27 cellular contexts compared by ENCODE assay signal in genomic region chr7:68217426-68217825, GRCh38.
A peak's percentile ranks its signal among the peaks of the same experiment; 100 is the strongest.
DNase-seq lines count a peak whose midpoint lies in the region; ATAC-seq, FAIRE-seq and TF ChIP-seq lines count a peak whose summit lies in the region.
"Had no signal": no experiment of that assay in that cellular context is flagged by ENCODE, and none has a peak within 500 bp of the region (broad histone marks: within the 10 kb centered on the region; RNA-seq: fewer than 3 reads in every experiment).

No MANE protein-coding gene starts in this region.

- H3K79me2 ChIP-seq in mammary epithelial cell (ENCODE audit: insufficient read depth, low read length): no peaks in the 10 kb centered on the region

- dilution Hi-C loops in mammary epithelial cell (cut with HindIII; ENCODE audit: low sequenced_read_pairs): no loop called here

- 85 to 100% methylated on average over 1 to 2 of the region's 2 CpGs for WGBS in endodermal cell (ENCODE audit: insufficient coverage in 1 of 2, insufficient read length in 1 of 2), 2 experiments
- WGBS in mammary epithelial cell (ENCODE audit: low coverage, missing lambda C conversion rate): 38% methylated on average over 2 of the region's 2 CpGs

- no peak overlapping the region for H3K9ac ChIP-seq in endodermal cell (ENCODE audit: extremely low read depth, low read length, poor library complexity, severe bottlenecking)
- no peak overlapping the region for H3K9ac ChIP-seq in mammary epithelial cell (ENCODE audit: insufficient read depth, low read length)
- H3K9ac ChIP-seq: BLaER1 had no signal

- in situ Hi-C loops in mammary epithelial cell (cut with MboI; ENCODE audit: low sequenced_read_pairs in 2 of 2): no loop called here

- intact Hi-C loops in mammary epithelial cell (cut with micrococcal nuclease): no loop called here

- no peak overlapping the region for H2AFZ ChIP-seq in mammary epithelial cell (ENCODE audit: low read depth, low read length)

- H3K27ac ChIP-seq in endodermal cell (ENCODE audit: low read depth, low read length) (no peak overlapping the region), mammary epithelial cell (ENCODE audit: insufficient read depth, low read depth, low read length) (no peak overlapping the region)
- H3K27ac ChIP-seq in effector memory CD4-positive, alpha-beta T cell (ENCODE audit: insufficient read depth, low read length, poor library complexity, severe bottlenecking): no peak overlapping the region
- H3K27ac ChIP-seq: BLaER1 had no signal

- H3K27ac Mint-ChIP-seq in endodermal cell: no peak overlapping the region
- H3K27ac Mint-ChIP-seq: CD14-positive monocyte; CD4-positive, alpha-beta memory T cell; CD4-positive, CD25-positive, alpha-beta regulatory T cell; CD8-positive, alpha-beta memory T cell had no signal

- H3K4me3 ChIP-seq in endodermal cell (ENCODE audit: low read length) (peak overlapping the region; percentile 70), mammary epithelial cell (replicated peaks in 1 of 3; ENCODE audit: insufficient read depth in 1 of 3, low read depth in 2 of 3, low read length in 3 of 3) (no peak overlapping the region)
- H3K4me3 ChIP-seq in effector memory CD4-positive, alpha-beta T cell (ENCODE audit: insufficient read depth, low read depth, low read length, poor library complexity, severe bottlenecking): no peak overlapping the region
- H3K4me3 ChIP-seq: BLaER1, GM12878 had no signal

- H3K4me1 ChIP-seq in endodermal cell (ENCODE audit: control insufficient read depth, insufficient read depth, low read length): no peaks in the 10 kb centered on the region
- no peaks in the 10 kb centered on the region for H3K4me1 ChIP-seq in mammary epithelial cell (ENCODE audit: insufficient read depth, low read length)
- no peaks in the 10 kb centered on the region for H3K4me1 ChIP-seq in effector memory CD4-positive, alpha-beta T cell (ENCODE audit: control insufficient read depth, insufficient read depth, low read length, poor library complexity, severe bottlenecking)
- H3K4me1 ChIP-seq: BE2C, BLaER1 had no signal

- H3K4me3 Mint-ChIP-seq in endodermal cell: no peak overlapping the region
- H3K4me3 Mint-ChIP-seq: CD14-positive monocyte; CD4-positive, alpha-beta memory T cell; CD4-positive, CD25-positive, alpha-beta regulatory T cell; CD8-positive, alpha-beta memory T cell had no signal

- no peaks in the 10 kb centered on the region for H4K20me1 ChIP-seq in mammary epithelial cell (ENCODE audit: insufficient read depth, low read length)
- H4K20me1 ChIP-seq: BLaER1 had no signal

- H3K4me1 Mint-ChIP-seq in endodermal cell: no peaks in the 10 kb centered on the region
- H3K4me1 Mint-ChIP-seq: CD14-positive monocyte; CD4-positive, alpha-beta memory T cell; CD4-positive, CD25-positive, alpha-beta regulatory T cell; CD8-positive, alpha-beta memory T cell had no signal

- no peaks in the 10 kb centered on the region for H3K36me3 ChIP-seq in endodermal cell (ENCODE audit: control insufficient read depth, insufficient read depth, low read length)
- no peaks in the 10 kb centered on the region for H3K36me3 ChIP-seq in mammary epithelial cell (ENCODE audit: insufficient read depth, low read length)
- H3K36me3 ChIP-seq in effector memory CD4-positive, alpha-beta T cell (ENCODE audit: control insufficient read depth, insufficient read depth, low read length): no peaks in the 10 kb centered on the region
- H3K36me3 ChIP-seq: BE2C, BLaER1 had no signal

- BruUV-seq in mammary epithelial cell (replicated peaks; lab: Mats Ljungman, UMichigan): no TSS peak

- DNase-seq in endodermal cell (no peak), kidney tubule cell (ENCODE audit: low spot score) (peak; percentile 58), urothelium cell line (ENCODE audit: low spot score) (no peak), mammary epithelial cell (no peak)
- DNase-seq in effector memory CD4-positive, alpha-beta T cell: no peak
- DNase-seq: 8988T; ACHN; BE2C; C1 segment of cervical spinal cord; CD4-positive, alpha-beta memory T cell; CD4-positive, CD25-positive, alpha-beta regulatory T cell; CD8-positive, alpha-beta memory T cell; COR-L47; DMS 273 treated with DMSO at 0.1 percent for 48 hours; DMS153; DMS53; DMS79; DND-41; EL; GDM1 had no signal

- H3K27me3 Mint-ChIP-seq in endodermal cell (ENCODE audit: insufficient read depth): no peaks in the 10 kb centered on the region
- H3K27me3 Mint-ChIP-seq: CD4-positive, alpha-beta memory T cell; CD4-positive, CD25-positive, alpha-beta regulatory T cell; CD8-positive, alpha-beta memory T cell had no signal

- H3K9me3 Mint-ChIP-seq in endodermal cell: peaks cover 17% of the 10 kb centered on the region

- H3K36me3 Mint-ChIP-seq in endodermal cell (ENCODE audit: low read depth): peaks cover 7% of the 10 kb centered on the region
- H3K36me3 Mint-ChIP-seq: CD14-positive monocyte; CD4-positive, alpha-beta memory T cell; CD4-positive, CD25-positive, alpha-beta regulatory T cell; CD8-positive, alpha-beta memory T cell had no signal

- FAIRE-seq in urothelium cell line (lab: Jason Lieb, UNC): peak; percentile 46
- FAIRE-seq: A204.1, GM12878, GM12892, GM18507 had no signal

- no peak for ATAC-seq in HG03469 (IDR thresholded peaks at IDR 0.05; ENCODE audit: unreplicated experiment)
- ATAC-seq: GM12878 had no signal

- H3K4me2 ChIP-seq in mammary epithelial cell (ENCODE audit: insufficient read depth, low read depth, low read length): no peak overlapping the region
- H3K4me2 ChIP-seq: BLaER1 had no signal

- CTCF ChIA-PET in mammary epithelial cell (lab: Charles Lee; ENCODE audit: low non-redundant PET): no interaction called here

- peaks cover 29% of the 10 kb centered on the region for H3K9me3 ChIP-seq in endodermal cell (ENCODE audit: control insufficient read depth, low read length)
- H3K9me3 ChIP-seq in mammary epithelial cell (replicated peaks; ENCODE audit: insufficient read depth, low read length): peaks cover 20% of the 10 kb centered on the region
- no peaks in the 10 kb centered on the region for H3K9me3 ChIP-seq in effector memory CD4-positive, alpha-beta T cell (ENCODE audit: control insufficient read depth, low read length)
- H3K9me3 ChIP-seq: BE2C, BLaER1 had no signal

- TF ChIP-seq CTCF in endodermal cell (conservative IDR thresholded peaks at IDR 0.05) (no peak), mammary epithelial cell (conservative IDR thresholded peaks at IDR 0.05 in 1 of 2, IDR thresholded peaks at IDR 0.05 in 1 of 2; ENCODE audit: extremely low read depth in 1 of 2, insufficient read depth in 1 of 2, low read depth in 1 of 2, low read length in 2 of 2) (no peak)

- H3K27me3 ChIP-seq in endodermal cell (ENCODE audit: control insufficient read depth, insufficient read depth, low read length, poor library complexity, severe bottlenecking): no peaks in the 10 kb centered on the region
- no peaks in the 10 kb centered on the region for H3K27me3 ChIP-seq in mammary epithelial cell (ENCODE audit: insufficient read depth, low read length)
- no peaks in the 10 kb centered on the region for H3K27me3 ChIP-seq in effector memory CD4-positive, alpha-beta T cell (replicated peaks; ENCODE audit: control insufficient read depth, insufficient read depth, low read length, poor library complexity, severe bottlenecking)
- H3K27me3 ChIP-seq: BE2C, BLaER1 had no signal
